16 cellular contexts compared by ENCODE assay signal in genomic region chr6:3522561-3523287, GRCh38.
DNase-seq lines count a peak whose midpoint lies in the region; ATAC-seq, FAIRE-seq and TF ChIP-seq lines count a peak whose summit lies in the region.
"Had no signal": no experiment of that assay in that cellular context is flagged by ENCODE, and none has a peak within 500 bp of the region (broad histone marks: within the 10 kb centered on the region; RNA-seq: fewer than 3 reads in every experiment).

No MANE protein-coding gene starts in this region.

- H3K9me1 ChIP-seq in keratinocyte (ENCODE audit: control insufficient read depth, extremely low read depth, insufficient read depth, low read length): no peaks in the 10 kb centered on the region

- peak overlapping the region; percentile 26; the same call in 1 of the 2 replicates for H3K4me3 ChIP-seq in ACC112 (ENCODE audit: low read depth, low read length)
- H3K4me3 ChIP-seq in astrocyte of the spinal cord (ENCODE audit: low read depth, low read length): no peak overlapping the region
- no peak overlapping the region for H3K4me3 ChIP-seq in keratinocyte (ENCODE audit: control insufficient read depth in 2 of 3, extremely low read depth in 1 of 3, insufficient read depth in 2 of 3, low read depth in 1 of 3, low read length in 3 of 3)
- H3K4me3 ChIP-seq: coronary artery had no signal

- H4K20me1 ChIP-seq in keratinocyte (ENCODE audit: control insufficient read depth, extremely low read depth, insufficient read depth, low read length): no peaks in the 10 kb centered on the region

- H3K79me2 ChIP-seq in ACC112 (ENCODE audit: control insufficient read depth, insufficient read depth, low read length, unreplicated experiment): no peaks in the 10 kb centered on the region
- H3K79me2 ChIP-seq in keratinocyte (ENCODE audit: control insufficient read depth, insufficient read depth, low read length): no peaks in the 10 kb centered on the region

- H3K36me3 ChIP-seq in ACC112 (ENCODE audit: insufficient read depth, low read length): no peaks in the 10 kb centered on the region
- H3K36me3 ChIP-seq in keratinocyte (ENCODE audit: control insufficient read depth in 2 of 2, extremely low read depth in 1 of 2, insufficient read depth in 2 of 2, low read length in 2 of 2): no peaks in the 10 kb centered on the region

- H3K27me3 ChIP-seq in ACC112 (ENCODE audit: insufficient read depth, low read length) (no peaks in the 10 kb centered on the region), keratinocyte (ENCODE audit: control insufficient read depth, extremely low read depth, insufficient read depth, low read length) (no peaks in the 10 kb centered on the region)

- peak overlapping the region; percentile 27 for H3K4me2 ChIP-seq in keratinocyte (ENCODE audit: control insufficient read depth, extremely low read depth, insufficient read depth, low read depth, low read length)

- no peak for ATAC-seq in GM18498 (IDR thresholded peaks at IDR 0.05; ENCODE audit: unreplicated experiment)
- ATAC-seq: natural killer cell had no signal

- H3K4me1 ChIP-seq in ACC112 (ENCODE audit: control insufficient read depth, insufficient read depth, low read length, unreplicated experiment) (peaks cover 57% of the 10 kb centered on the region), keratinocyte (ENCODE audit: control insufficient read depth, extremely low read depth, insufficient read depth, low read length) (peaks cover 53% of the 10 kb centered on the region)

- TF ChIP-seq CTCF in astrocyte of the spinal cord (IDR thresholded peaks at IDR 0.05; ENCODE audit: low read depth, low read length) (no peak), keratinocyte (optimal IDR thresholded peaks at IDR 0.05 in 1 of 3, IDR thresholded peaks at IDR 0.05 in 1 of 3, conservative IDR thresholded peaks at IDR 0.05 in 1 of 3; ENCODE audit: extremely low read depth in 1 of 3, insufficient read depth in 2 of 3, low read length in 3 of 3) (no peak)

- DNase-seq in HTR-8/SVneo (ENCODE audit: insufficient read length, low spot score): peak; percentile 64
- DNase-seq in astrocyte of the spinal cord (ENCODE audit: low read depth, low spot score): peak; percentile 88
- DNase-seq in keratinocyte (ENCODE audit: low read depth, low spot score): no peak
- DNase-seq in NCI-H1048 (lab: John Stamatoyannopoulos, UW): no peak
- DNase-seq in NCI-H2081 (lab: John Stamatoyannopoulos, UW): no peak
- DNase-seq in NCI-H2107 treated with DMSO at 0.1 percent for 48 hours (lab: John Stamatoyannopoulos, UW; ENCODE audit: unreplicated experiment): no peak
- DNase-seq: ACHN; activated CD4-positive, alpha-beta T cell treated with anti-CD3 and anti-CD28 coated beads, Interleukin-2, amount 50 U/mL, for 48 hours; erythroblast; natural killer cell; NCI-H2171 treated with DMSO at 0.1 percent for 48 hours; substantia nigra had no signal

- dilution Hi-C loops in keratinocyte (cut with MboI; ENCODE audit: extremely low pct_ligation_motif_present, low sequenced_read_pairs): no loop called here

- no peak overlapping the region for H3K9ac ChIP-seq in keratinocyte (ENCODE audit: control insufficient read depth, extremely low read depth, insufficient read depth, low read length)

- H3K9me3 ChIP-seq in keratinocyte (ENCODE audit: control insufficient read depth, low read depth, low read length): no peaks in the 10 kb centered on the region

- H2AFZ ChIP-seq in ACC112 (ENCODE audit: low read length, unreplicated experiment) (no peak overlapping the region), keratinocyte (ENCODE audit: control insufficient read depth, low read length) (no peak overlapping the region)

- FAIRE-seq in HTR-8/SVneo (lab: Jason Lieb, UNC) (no peak), keratinocyte (lab: Jason Lieb, UNC) (peak; percentile 73)
- FAIRE-seq: GM18507 had no signal

- H3K27ac ChIP-seq in ACC112 (ENCODE audit: low read depth, low read length): peak overlapping the region; percentile 46
- no peak overlapping the region for H3K27ac ChIP-seq in keratinocyte (ENCODE audit: control insufficient read depth, insufficient read depth, low read length)
- H3K27ac ChIP-seq: coronary artery had no signal

- in situ Hi-C loops in astrocyte of the spinal cord (cut with HindIII; ENCODE audit: low sequenced_read_pairs): no loop called here

Comparison
In these comparisons a context has a peak if more than half of its experiments do, and no peak if none do; other contexts are left out.
1. DNase-seq: peak in HTR-8/SVneo (single experiment) and astrocyte of the spinal cord (single experiment); none in keratinocyte (single experiment), NCI-H1048 (single experiment), NCI-H2081 (0 of 2) and NCI-H2107 treated with DMSO at 0.1 percent for 48 hours (single experiment).